18 cellular contexts compared by ENCODE assay signal in genomic region chr10:6763417-6763816, GRCh38.
DNase-seq lines count a peak whose midpoint lies in the region; ATAC-seq, FAIRE-seq and TF ChIP-seq lines count a peak whose summit lies in the region.
"Had no signal": no experiment of that assay in that cellular context is flagged by ENCODE, and none has a peak within 500 bp of the region (broad histone marks: within the 10 kb centered on the region; RNA-seq: fewer than 3 reads in every experiment).

No MANE protein-coding gene starts in this region.

- H3K27me3 ChIP-seq in HUES48 (ENCODE audit: control insufficient read depth, insufficient read depth, low read length), result no peaks in the 10 kb centered on the region
- H3K27me3 ChIP-seq in upper lobe of right lung, result peaks cover 11% of the 10 kb centered on the region

- ATAC-seq in WTC11, result peak; percentile 81
- no peak for ATAC-seq in HG02763 (IDR thresholded peaks at IDR 0.05; ENCODE audit: unreplicated experiment)
- ATAC-seq in upper lobe of right lung, result no peak
- ATAC-seq: HCT116 had no signal

- POLR2A ChIA-PET in WTC11 (lab: Charles Lee), result no interaction called here

- H3K9ac ChIP-seq in HUES48 (ENCODE audit: low read depth, low read length), result no peak overlapping the region

- FAIRE-seq in RCC 7860 (lab: Jason Lieb, UNC), result no peak
- FAIRE-seq: G401.6, GM12892 had no signal

- H3K36me3 ChIP-seq in HUES48 (ENCODE audit: control insufficient read depth, insufficient read depth, low read length) (no peaks in the 10 kb centered on the region), upper lobe of right lung (no peaks in the 10 kb centered on the region)

- no peaks in the 10 kb centered on the region for H3K9me3 ChIP-seq in HUES48 (ENCODE audit: control insufficient read depth, insufficient read depth, low read length)
- H3K9me3 ChIP-seq in upper lobe of right lung, result no peaks in the 10 kb centered on the region

- peak; percentile 7 for DNase-seq in ELF-1 (ENCODE audit: low read depth, low spot score)
- DNase-seq in WTC11 (ENCODE audit: low spot score), result no peak
- DNase-seq in iPS-NIHi7 (ENCODE audit: extremely low spot score), result peak; percentile 22
- no peak for DNase-seq in activated CD4-positive, alpha-beta T cell treated with anti-CD3 and anti-CD28 coated beads, Interleukin-2, amount 50 U/mL, for 4 hours
- no peak for DNase-seq in RCC 7860 (ENCODE audit: low spot score)
- no peak for DNase-seq in upper lobe of right lung
- DNase-seq: CD4-positive, alpha-beta memory T cell; DMS79; GOT3; IMR-90 had no signal

- peaks cover 23% of the 10 kb centered on the region for H3K9me3 Mint-ChIP-seq in WTC11

- peak overlapping the region; percentile 46 for H3K4me3 Mint-ChIP-seq in WTC11
- H3K4me3 Mint-ChIP-seq: B cell; CD4-positive, alpha-beta memory T cell had no signal

- TF ChIP-seq CTCF in WTC11 (IDR thresholded peaks at IDR 0.05), result no peak
- no peak for TF ChIP-seq CTCF in upper lobe of right lung (IDR thresholded peaks at IDR 0.05)

- H3K27ac ChIP-seq in HUES48 (ENCODE audit: low read depth, low read length), result peak overlapping the region; percentile 19
- no peak overlapping the region for H3K27ac ChIP-seq in upper lobe of right lung
- H3K27ac ChIP-seq: C4-2B, HL-60 had no signal

- CTCF ChIA-PET in WTC11 (lab: Charles Lee), result interaction anchor here (0.6 to 1.5 kb wide), 3 partner anchors 96 to 358 kb away, joined by 3 to 4 read pairs (median 3); no protein-coding TSS in a partner anchor

- peaks cover 37% of the 10 kb centered on the region for H3K4me1 Mint-ChIP-seq in WTC11
- H3K4me1 Mint-ChIP-seq: B cell; CD4-positive, alpha-beta memory T cell had no signal

- H3K4me1 ChIP-seq in HUES48 (ENCODE audit: control insufficient read depth, insufficient read depth, low read length), result peaks cover 20% of the 10 kb centered on the region
- no peaks in the 10 kb centered on the region for H3K4me1 ChIP-seq in upper lobe of right lung

- H3K27ac Mint-ChIP-seq in WTC11, result peak overlapping the region; percentile 92
- H3K27ac Mint-ChIP-seq: B cell; CD4-positive, alpha-beta memory T cell had no signal

- intact Hi-C loops in upper lobe of right lung (cut with DNase I), result no loop called here

- H3K27me3 Mint-ChIP-seq in WTC11 (ENCODE audit: low read depth), result peaks cover 31% of the 10 kb centered on the region

- H3K4me3 ChIP-seq in HUES48 (ENCODE audit: low read depth, low read length) (no peak overlapping the region), upper lobe of right lung (no peak overlapping the region)

- H3K36me3 Mint-ChIP-seq in WTC11, result peaks cover 19% of the 10 kb centered on the region
- H3K36me3 Mint-ChIP-seq: CD4-positive, alpha-beta memory T cell had no signal

TF ChIP-seq in WTC11, 78 proteins besides CTCF, POLR2A, EP300 and RAD21:
- TF ChIP-seq ZNF423 (CRISPR knock-in tag; IDR thresholded peaks at IDR 0.05) (peak; percentile 34; the same call in 1 of the 2 replicates), ESRRA (CRISPR knock-in tag; IDR thresholded peaks at IDR 0.05; ENCODE audit: borderline replicate concordance) (no peak)

Comparison
In these comparisons a context has a peak if more than half of its experiments do, and no peak if none do; other contexts are left out.
1. DNase-seq: peak in ELF-1 (single experiment) and iPS-NIHi7 (single experiment); none in WTC11 (single experiment), activated CD4-positive, alpha-beta T cell treated with anti-CD3 and anti-CD28 coated beads, Interleukin-2, amount 50 U/mL, for 4 hours (0 of 2), RCC 7860 (single experiment) and upper lobe of right lung (single experiment).